Comparison of ENCODE assay signal across 10 cellular contexts in the genomic region with DNA sequence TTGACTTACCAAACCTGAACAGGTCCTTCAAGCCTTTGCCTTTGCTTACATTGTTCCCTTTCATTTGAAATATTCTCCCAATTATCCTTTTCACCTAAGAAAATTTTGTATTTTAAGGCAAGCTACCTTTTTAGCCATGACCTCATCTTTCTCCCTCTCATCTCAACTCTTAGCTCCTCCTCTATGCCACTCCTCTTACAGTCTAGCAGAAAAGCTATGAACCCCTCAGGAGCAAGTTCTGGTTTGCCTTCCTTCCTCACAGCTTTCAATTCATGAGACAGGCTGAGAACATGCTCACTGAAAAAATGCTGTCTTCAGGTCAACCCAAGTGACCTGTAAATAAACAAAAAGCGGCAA. TPM values are rescaled to one million over a fixed set of nuclear protein-coding genes. Genes with fewer than 3 reads are reported as not detected.
DNase-seq lines count a peak whose midpoint lies in the region; ATAC-seq, FAIRE-seq and TF ChIP-seq lines count a peak whose summit lies in the region.
"Had no signal": no experiment of that assay in that cellular context is flagged by ENCODE, and none has a peak within 500 bp of the region (broad histone marks: within the 10 kb centered on the region; RNA-seq: fewer than 3 reads in every experiment).

No MANE protein-coding gene starts in this region.

- H3K4me3 Mint-ChIP-seq in HFFc6: peak overlapping the region; percentile 45

- H3K27me3 Mint-ChIP-seq in HFFc6 (ENCODE audit: insufficient read depth): no peaks in the 10 kb centered on the region

- no peak overlapping the region for H3K4me3 ChIP-seq in bronchial epithelial cell (ENCODE audit: low read depth, low read length)
- no peak overlapping the region for H3K4me3 ChIP-seq in keratinocyte (ENCODE audit: control insufficient read depth in 2 of 3, extremely low read depth in 1 of 3, insufficient read depth in 2 of 3, low read depth in 1 of 3, low read length in 3 of 3)
- no peak overlapping the region for H3K4me3 ChIP-seq in smooth muscle cell

- DNase-seq in HFFc6 (no peak), bronchial epithelial cell (ENCODE audit: low read depth) (peak; percentile 62), keratinocyte (ENCODE audit: low read depth, low spot score) (no peak), smooth muscle cell (lab: John Stamatoyannopoulos, UW; ENCODE audit: unreplicated experiment) (no peak), kidney glomerular epithelial cell (lab: John Stamatoyannopoulos, UW) (no peak)
- DNase-seq in activated CD8-positive, alpha-beta memory T cell treated with anti-CD3 and anti-CD28 coated beads, Interleukin-2, amount 50 U/mL, for 48 hours: no peak
- DNase-seq: NCI-H1417, NCI-H524 had no signal

- no peak overlapping the region for H3K9ac ChIP-seq in keratinocyte (ENCODE audit: control insufficient read depth, extremely low read depth, insufficient read depth, low read length)
- H3K9ac ChIP-seq in smooth muscle cell (ENCODE audit: low read depth): no peak overlapping the region

- H3K9me3 Mint-ChIP-seq in HFFc6: no peaks in the 10 kb centered on the region

- H3K4me1 Mint-ChIP-seq in HFFc6 (ENCODE audit: low read depth): peaks cover 22% of the 10 kb centered on the region

- FAIRE-seq in bronchial epithelial cell (lab: Jason Lieb, UNC): no peak
- FAIRE-seq in keratinocyte (lab: Jason Lieb, UNC): no peak

- no peaks in the 10 kb centered on the region for H3K9me3 ChIP-seq in keratinocyte (ENCODE audit: control insufficient read depth, low read depth, low read length)
- H3K9me3 ChIP-seq in smooth muscle cell (replicated peaks; ENCODE audit: low read depth): no peaks in the 10 kb centered on the region

- H3K27ac ChIP-seq in keratinocyte (ENCODE audit: control insufficient read depth, insufficient read depth, low read length): peak overlapping the region; percentile 7
- H3K27ac ChIP-seq in smooth muscle cell (ENCODE audit: low read depth): peak overlapping the region; percentile 62

- no peaks in the 10 kb centered on the region for H3K27me3 ChIP-seq in bronchial epithelial cell (ENCODE audit: control insufficient read depth, insufficient read depth, low read length)
- H3K27me3 ChIP-seq in keratinocyte (ENCODE audit: control insufficient read depth, extremely low read depth, insufficient read depth, low read length): no peaks in the 10 kb centered on the region
- H3K27me3 ChIP-seq in smooth muscle cell (ENCODE audit: low read depth): no peaks in the 10 kb centered on the region

- H3K36me3 Mint-ChIP-seq in HFFc6 (ENCODE audit: low read depth): peaks cover 7% of the 10 kb centered on the region

- H3K4me2 ChIP-seq in keratinocyte (ENCODE audit: control insufficient read depth, extremely low read depth, insufficient read depth, low read depth, low read length) (peak overlapping the region; percentile 42), smooth muscle cell (no peak overlapping the region)

- no peaks in the 10 kb centered on the region for H3F3A ChIP-seq in smooth muscle cell (ENCODE audit: low read depth)

- dilution Hi-C loops in keratinocyte (cut with MboI; ENCODE audit: extremely low pct_ligation_motif_present, low sequenced_read_pairs): no loop called here

- 67% methylated on average over 1 of the region's 1 CpG for WGBS in smooth muscle cell (ENCODE audit: low lambda C conversion rate)

- H3K79me2 ChIP-seq in keratinocyte (ENCODE audit: control insufficient read depth, insufficient read depth, low read length): no peaks in the 10 kb centered on the region
- no peaks in the 10 kb centered on the region for H3K79me2 ChIP-seq in smooth muscle cell (ENCODE audit: low read depth)

- H3K36me3 ChIP-seq in bronchial epithelial cell (ENCODE audit: control insufficient read depth, insufficient read depth, low read length): no peaks in the 10 kb centered on the region
- H3K36me3 ChIP-seq in keratinocyte (ENCODE audit: control insufficient read depth in 2 of 2, extremely low read depth in 1 of 2, insufficient read depth in 2 of 2, low read length in 2 of 2): peaks cover 10 to 12% of the 10 kb centered on the region in 2 experiments
- H3K36me3 ChIP-seq in smooth muscle cell (ENCODE audit: low read depth): no peaks in the 10 kb centered on the region

- H4K20me1 ChIP-seq in keratinocyte (ENCODE audit: control insufficient read depth, extremely low read depth, insufficient read depth, low read length) (no peaks in the 10 kb centered on the region), smooth muscle cell (ENCODE audit: low read depth) (no peaks in the 10 kb centered on the region)

- peak overlapping the region; percentile 75 for H3K27ac Mint-ChIP-seq in HFFc6

- TF ChIP-seq CTCF in HFFc6 (IDR thresholded peaks at IDR 0.05): no peak
- no peak for TF ChIP-seq CTCF in bronchial epithelial cell (IDR thresholded peaks at IDR 0.05; ENCODE audit: insufficient read depth, low read length, severe bottlenecking)
- TF ChIP-seq CTCF in keratinocyte (optimal IDR thresholded peaks at IDR 0.05 in 1 of 3, IDR thresholded peaks at IDR 0.05 in 1 of 3, conservative IDR thresholded peaks at IDR 0.05 in 1 of 3; ENCODE audit: extremely low read depth in 1 of 3, insufficient read depth in 2 of 3, low read length in 3 of 3): no peak
- no peak for TF ChIP-seq CTCF in smooth muscle cell (IDR thresholded peaks at IDR 0.05; ENCODE audit: borderline replicate concordance, insufficient read depth, poor library complexity, severe bottlenecking)

- H2AFZ ChIP-seq in keratinocyte (ENCODE audit: control insufficient read depth, low read length): no peak overlapping the region
- H2AFZ ChIP-seq in smooth muscle cell (ENCODE audit: low read depth): no peak overlapping the region

- no peaks in the 10 kb centered on the region for H3K9me1 ChIP-seq in keratinocyte (ENCODE audit: control insufficient read depth, extremely low read depth, insufficient read depth, low read length)

- H3K4me1 ChIP-seq in keratinocyte (ENCODE audit: control insufficient read depth, extremely low read depth, insufficient read depth, low read length) (peaks cover 22% of the 10 kb centered on the region), smooth muscle cell (ENCODE audit: low read depth) (no peaks in the 10 kb centered on the region)

- ATAC-seq in HG02938 (IDR thresholded peaks at IDR 0.05; ENCODE audit: unreplicated experiment): no peak
- no peak for ATAC-seq in GM18870 (IDR thresholded peaks at IDR 0.05; ENCODE audit: unreplicated experiment)

RNA-seq across cellular contexts. Expression of a gene that starts 8.3 kb away (rescaled TPM):
- 10 to 100 TPM in 3 of 6 experiments, 1 to 10 TPM in 3; 8.7 to 12.9 (median 10.5) TPM for total RNA-seq in HFFc6 (2021; fragmentation: NEBNext Ultra II Directional; extraction: Animal tissue kit (Norgen Biotek cat#: 25700))
- total RNA-seq in bronchial epithelial cell (20.2 and 20.5 TPM in 2 replicates), smooth muscle cell (12.1 and 13.5 TPM in 2 replicates)
- polyA plus RNA-seq in keratinocyte (8.6 to 10.8 TPM (median 10.0 TPM) in 3 replicates), smooth muscle cell (16.5 and 17.4 TPM in 2 replicates)
- 4.4 TPM for polyA plus RNA-seq in keratinocyte (2011; ENCODE audit: low read depth)
- polyA plus RNA-seq in keratinocyte (2011; cell fraction: cytosol; rRNA removed): 3.7 and 6.1 TPM in 2 replicates
- polyA plus RNA-seq in keratinocyte (2011; cell fraction: nucleus; rRNA removed): 27.3 and 32.8 TPM in 2 replicates
- 7.5 and 9.9 TPM in 2 replicates for polyA plus RNA-seq in keratinocyte (2012; ENCODE audit: low replicate concordance)
- polyA minus RNA-seq in keratinocyte: 7.8 to 9.6 TPM (median 9.6 TPM) in 3 replicates
- 3.8 TPM for polyA minus RNA-seq in keratinocyte (2011; cell fraction: cytosol; rRNA and poly(A)+ RNA removed)
- polyA minus RNA-seq in keratinocyte (2011; cell fraction: nucleus; rRNA and poly(A)+ RNA removed): 5.0 and 5.7 TPM in 2 replicates

RNA-seq across cellular contexts. Expression of a gene that starts 8.6 kb away (rescaled TPM):
- total RNA-seq in HFFc6 (2021; fragmentation: NEBNext Ultra II Directional; extraction: Animal tissue kit (Norgen Biotek cat#: 25700)): 10 to 100 TPM in 3 of 6 experiments, 1 to 10 TPM in 3; 9.5 to 11.7 (median 10.1) TPM
- total RNA-seq in bronchial epithelial cell (5.2 and 9.5 TPM in 2 replicates), smooth muscle cell (3.2 and 3.3 TPM in 2 replicates)
- polyA plus RNA-seq in keratinocyte (10.8 to 17.9 TPM (median 12.1 TPM) in 3 replicates), smooth muscle cell (2.8 and 3.3 TPM in 2 replicates)
- 1.2 TPM for polyA plus RNA-seq in keratinocyte (2011; ENCODE audit: low read depth)
- polyA plus RNA-seq in keratinocyte (2011; cell fraction: cytosol; rRNA removed): 9.5 and 10.3 TPM in 2 replicates
- 16.1 and 18.8 TPM in 2 replicates for polyA plus RNA-seq in keratinocyte (2011; cell fraction: nucleus; rRNA removed)
- polyA plus RNA-seq in keratinocyte (2012; ENCODE audit: low replicate concordance): 4.2 and 9.4 TPM in 2 replicates
- polyA minus RNA-seq in keratinocyte: 7.1 to 15.4 TPM (median 12.6 TPM) in 3 replicates
- 20.5 TPM for polyA minus RNA-seq in keratinocyte (2011; cell fraction: cytosol; rRNA and poly(A)+ RNA removed)
- polyA minus RNA-seq in keratinocyte (2011; cell fraction: nucleus; rRNA and poly(A)+ RNA removed): 9.7 and 14.0 TPM in 2 replicates

RNA-seq across cellular contexts. Expression of a gene that starts 21.9 kb away (rescaled TPM):
- total RNA-seq in HFFc6 (2021; fragmentation: NEBNext Ultra II Directional; extraction: Animal tissue kit (Norgen Biotek cat#: 25700)): under 1 TPM; 0.36 to 0.80 (median 0.58) TPM
- total RNA-seq in bronchial epithelial cell (under 0.01 and 0.53 TPM in 2 replicates), smooth muscle cell (not detected in 2 replicates)
- polyA plus RNA-seq in keratinocyte (0.14 to 0.42 TPM (median 0.18 TPM) in 3 replicates), smooth muscle cell (0.96 and 0.98 TPM in 2 replicates)
- polyA plus RNA-seq in keratinocyte (2011; ENCODE audit: low read depth): not detected
- polyA plus RNA-seq in keratinocyte (2011; cell fraction: cytosol; rRNA removed): 0.04 and 0.13 TPM in 2 replicates
- 0.18 and 0.35 TPM in 2 replicates for polyA plus RNA-seq in keratinocyte (2011; cell fraction: nucleus; rRNA removed)
- polyA plus RNA-seq in keratinocyte (2012; ENCODE audit: low replicate concordance): 0.34 and 0.54 TPM in 2 replicates
- polyA minus RNA-seq in keratinocyte: 0.13 TPM in 1 of 3 replicates, not detected in the others
- 1.2 TPM for polyA minus RNA-seq in keratinocyte (2011; cell fraction: cytosol; rRNA and poly(A)+ RNA removed)
- 0.42 TPM in 1 of 2 replicates, not detected in the other for polyA minus RNA-seq in keratinocyte (2011; cell fraction: nucleus; rRNA and poly(A)+ RNA removed)
